ENCODE assay signal across 30 cellular contexts in genomic region chr4:164304861-164305260, GRCh38.
DNase-seq lines count a peak whose midpoint lies in the region; ATAC-seq, FAIRE-seq and TF ChIP-seq lines count a peak whose summit lies in the region.
"Had no signal": no experiment of that assay in that cellular context is flagged by ENCODE, and none has a peak within 500 bp of the region (broad histone marks: within the 10 kb centered on the region; RNA-seq: fewer than 3 reads in every experiment).

No MANE protein-coding gene starts in this region.

- POLR2A ChIA-PET in MCF 10A (lab: Yijun Ruan, JAX), result no interaction called here
- POLR2A ChIA-PET in PC-9 (lab: Charles Lee; ENCODE audit: unreplicated experiment), result no interaction called here

- H3K4me3 Mint-ChIP-seq in MCF 10A (ENCODE audit: unreplicated experiment) (no peak overlapping the region), endodermal cell (no peak overlapping the region)
- H3K4me3 Mint-ChIP-seq: activated CD8-positive, alpha-beta T cell treated with anti-CD3 and anti-CD28 coated beads for 36 hours; activated naive CD4-positive, alpha-beta T cell treated with anti-CD3 and anti-CD28 coated beads for 36 hours; activated T-helper 1 cell treated with anti-CD3 and anti-CD28 coated beads, Interleukin-12 subunit alpha, Interleukin-12 subunit beta, Interleukin-2, Interleukin-4 antibody, amounts not matched to agents 30 ng/mL and 10 ng/mL and 1 ng/mL, durations not matched to agents 14 hours and 24 hours and 36 hours; CD14-positive monocyte; neural progenitor cell had no signal

- no peaks in the 10 kb centered on the region for H3F3A ChIP-seq in PC-9 (ENCODE audit: insufficient read depth, low read depth)

- no peaks in the 10 kb centered on the region for H4K20me1 ChIP-seq in PC-9 (ENCODE audit: insufficient read depth)

- H3K27ac Mint-ChIP-seq in MCF 10A (ENCODE audit: low read depth, unreplicated experiment) (no peak overlapping the region), endodermal cell (no peak overlapping the region)
- H3K27ac Mint-ChIP-seq: activated CD8-positive, alpha-beta T cell treated with anti-CD3 and anti-CD28 coated beads for 36 hours; activated naive CD4-positive, alpha-beta T cell treated with anti-CD3 and anti-CD28 coated beads for 36 hours; activated T-helper 1 cell treated with anti-CD3 and anti-CD28 coated beads, Interleukin-12 subunit alpha, Interleukin-12 subunit beta, Interleukin-2, Interleukin-4 antibody, amounts not matched to agents 30 ng/mL and 10 ng/mL and 1 ng/mL, durations not matched to agents 14 hours and 24 hours and 36 hours; CD14-positive monocyte; neural progenitor cell had no signal

- no peaks in the 10 kb centered on the region for H3K9me2 ChIP-seq in PC-9 (ENCODE audit: insufficient read depth)

- H3K27me3 ChIP-seq in breast epithelium (no peaks in the 10 kb centered on the region), PC-9 (ENCODE audit: insufficient read depth, low read depth) (no peaks in the 10 kb centered on the region), bronchial epithelial cell (ENCODE audit: control insufficient read depth, insufficient read depth, low read length) (no peaks in the 10 kb centered on the region), endodermal cell (ENCODE audit: control insufficient read depth, insufficient read depth, low read length, poor library complexity, severe bottlenecking) (no peaks in the 10 kb centered on the region)
- H3K27me3 ChIP-seq: brain microvascular endothelial cell, left lung, neural progenitor cell, Peyer's patch, testis had no signal

- H3K27me3 Mint-ChIP-seq in MCF 10A (ENCODE audit: insufficient read depth, unreplicated experiment), result no peaks in the 10 kb centered on the region
- H3K27me3 Mint-ChIP-seq in endodermal cell (ENCODE audit: insufficient read depth), result no peaks in the 10 kb centered on the region
- H3K27me3 Mint-ChIP-seq: activated CD8-positive, alpha-beta T cell treated with anti-CD3 and anti-CD28 coated beads for 36 hours had no signal

- H3K36me3 ChIP-seq in breast epithelium, result no peaks in the 10 kb centered on the region
- H3K36me3 ChIP-seq in PC-9 (ENCODE audit: low read depth), result no peaks in the 10 kb centered on the region
- H3K36me3 ChIP-seq in bronchial epithelial cell (ENCODE audit: control insufficient read depth, insufficient read depth, low read length), result no peaks in the 10 kb centered on the region
- no peaks in the 10 kb centered on the region for H3K36me3 ChIP-seq in endodermal cell (ENCODE audit: control insufficient read depth, insufficient read depth, low read length)
- H3K36me3 ChIP-seq: brain microvascular endothelial cell, left lung, neural progenitor cell, Peyer's patch had no signal

- no peaks in the 10 kb centered on the region for H3K9me3 Mint-ChIP-seq in MCF 10A (ENCODE audit: unreplicated experiment)
- H3K9me3 Mint-ChIP-seq in endodermal cell, result no peaks in the 10 kb centered on the region
- H3K9me3 Mint-ChIP-seq: activated naive CD4-positive, alpha-beta T cell treated with anti-CD3 and anti-CD28 coated beads for 36 hours; activated T-helper 1 cell treated with anti-CD3 and anti-CD28 coated beads, Interleukin-12 subunit alpha, Interleukin-12 subunit beta, Interleukin-2, Interleukin-4 antibody, amounts not matched to agents 30 ng/mL and 10 ng/mL and 1 ng/mL, durations not matched to agents 14 hours and 24 hours and 36 hours; neural progenitor cell had no signal

- H3K4me1 ChIP-seq in breast epithelium (no peaks in the 10 kb centered on the region), PC-9 (replicated peaks; ENCODE audit: insufficient read depth) (peaks cover 10% of the 10 kb centered on the region), endodermal cell (ENCODE audit: control insufficient read depth, insufficient read depth, low read length) (peaks cover 7% of the 10 kb centered on the region)
- H3K4me1 ChIP-seq: Caco-2, left lung, neural progenitor cell, parathyroid adenoma, Peyer's patch, testis had no signal

- CTCF ChIA-PET in MCF 10A (lab: Yijun Ruan, JAX) (interaction anchor here (0.5 kb wide), 1 partner anchor 1030 kb away, joined by 6 read pairs; no protein-coding TSS in a partner anchor), PC-9 (lab: Charles Lee) (no interaction called here)

- H3K4me3 ChIP-seq in breast epithelium, result no peak overlapping the region
- H3K4me3 ChIP-seq in PC-9, result no peak overlapping the region
- no peak overlapping the region for H3K4me3 ChIP-seq in bronchial epithelial cell (ENCODE audit: low read depth, low read length)
- no peak overlapping the region for H3K4me3 ChIP-seq in endodermal cell (ENCODE audit: low read length)
- H3K4me3 ChIP-seq: left lung, neural progenitor cell, Peyer's patch, testis had no signal

- no TSS peak for BruUV-seq in MCF 10A (replicated peaks; lab: Mats Ljungman, UMichigan)
- no TSS peak for BruUV-seq in PC-9 (replicated peaks; lab: Mats Ljungman, UMichigan)

- FAIRE-seq in bronchial epithelial cell (lab: Jason Lieb, UNC), result no peak
- FAIRE-seq: G401.6, islet of Langerhans, small intestine had no signal

- H3K36me3 Mint-ChIP-seq in MCF 10A (ENCODE audit: insufficient read depth, unreplicated experiment), result peaks cover 4% of the 10 kb centered on the region
- no peaks in the 10 kb centered on the region for H3K36me3 Mint-ChIP-seq in endodermal cell (ENCODE audit: low read depth)
- H3K36me3 Mint-ChIP-seq: CD14-positive monocyte, neural progenitor cell had no signal

- no peak overlapping the region for H3K9ac ChIP-seq in endodermal cell (ENCODE audit: extremely low read depth, low read length, poor library complexity, severe bottlenecking)
- H3K9ac ChIP-seq: neural progenitor cell, parathyroid adenoma had no signal

- no peak overlapping the region for H3K4me2 ChIP-seq in PC-9
- H3K4me2 ChIP-seq: neural progenitor cell had no signal

- H2AFZ ChIP-seq in PC-9, result no peak overlapping the region
- H2AFZ ChIP-seq: neural progenitor cell, parathyroid adenoma had no signal

- no peak overlapping the region for H3K27ac ChIP-seq in breast epithelium
- peak overlapping the region; percentile 19; the same call in 1 of the 2 replicates for H3K27ac ChIP-seq in PC-9
- H3K27ac ChIP-seq in endodermal cell (ENCODE audit: low read depth, low read length), result no peak overlapping the region
- H3K27ac ChIP-seq: brain microvascular endothelial cell, left lung, neural progenitor cell, parathyroid adenoma, Peyer's patch, testis had no signal

- DNase-seq in MCF 10A (ENCODE audit: unreplicated experiment) (peak; percentile 3), breast epithelium (ENCODE audit: low spot score in 2 of 2) (no peak), PC-9 (peak in 1 of 2 experiments; percentile 39), bronchial epithelial cell (ENCODE audit: low read depth) (peak; percentile 82), HT-29 (ENCODE audit: low spot score) (no peak), endodermal cell (no peak), DMS79 treated with DMSO at 0.1 percent for 48 hours (lab: John Stamatoyannopoulos, UW) (no peak)
- DNase-seq: 8988T; activated CD8-positive, alpha-beta memory T cell treated with anti-CD3 and anti-CD28 coated beads, Interleukin-2, amount 50 U/mL, for 48 hours; activated CD8-positive, alpha-beta T cell treated with anti-CD3 and anti-CD28 coated beads for 36 hours; activated naive CD4-positive, alpha-beta T cell treated with anti-CD3 and anti-CD28 coated beads for 36 hours; brain microvascular endothelial cell; Caco-2; DMS53; GOT3; left lung; NCI-H1092; NCI-H1694 treated with DMSO at 0.1 percent for 48 hours; NCI-H524 treated with DMSO at 0.1 percent for 48 hours; Peyer's patch; small intestine; stimulated activated naive CD4-positive, alpha-beta T cell treated with Interleukin-2 at 50 U/mL for 16 hours; testis had no signal

- TF ChIP-seq POLR2A in breast epithelium (IDR thresholded peaks at IDR 0.05), result no peak

- 80% methylated on average over 1 of the region's 2 CpGs; no CpG with 5 or more reads in 1 of the 2 experiments for WGBS in endodermal cell (ENCODE audit: insufficient coverage in 1 of 2, insufficient read length in 1 of 2), 2 experiments

- H3K79me2 ChIP-seq in PC-9 (ENCODE audit: low read depth), result no peaks in the 10 kb centered on the region
- H3K79me2 ChIP-seq: parathyroid adenoma had no signal

- TF ChIP-seq CTCF in MCF 10A (IDR thresholded peaks at IDR 0.05; ENCODE audit: unreplicated experiment) (no peak), breast epithelium (IDR thresholded peaks at IDR 0.05) (no peak), PC-9 (conservative IDR thresholded peaks at IDR 0.05) (no peak), bronchial epithelial cell (IDR thresholded peaks at IDR 0.05; ENCODE audit: insufficient read depth, low read length, severe bottlenecking) (no peak), endodermal cell (conservative IDR thresholded peaks at IDR 0.05) (no peak)

- H3K4me1 Mint-ChIP-seq in MCF 10A (ENCODE audit: insufficient read depth, unreplicated experiment) (peaks cover 15% of the 10 kb centered on the region), endodermal cell (peaks cover 32% of the 10 kb centered on the region)
- H3K4me1 Mint-ChIP-seq: CD14-positive monocyte, neural progenitor cell had no signal

- no peaks in the 10 kb centered on the region for H3K9me3 ChIP-seq in breast epithelium
- H3K9me3 ChIP-seq in PC-9 (ENCODE audit: insufficient read depth, low read depth), result no peaks in the 10 kb centered on the region; the same call in 1 of the 2 replicates
- no peaks in the 10 kb centered on the region for H3K9me3 ChIP-seq in endodermal cell (ENCODE audit: control insufficient read depth, low read length)
- H3K9me3 ChIP-seq: Caco-2, left lung, Peyer's patch, testis had no signal

- no peak for ATAC-seq in HG03139 (IDR thresholded peaks at IDR 0.05; ENCODE audit: unreplicated experiment)
- ATAC-seq: activated CD8-positive, alpha-beta T cell treated with anti-CD3 and anti-CD28 coated beads for 36 hours; left lung had no signal

- intact Hi-C loops in MCF 10A (cut with micrococcal nuclease) (no loop called here), breast epithelium (cut with DNase I; ENCODE audit: low total_unique reads) (no loop called here), PC-9 (cut with micrococcal nuclease; ENCODE audit: unreplicated experiment) (loop anchor here (10.0 kb wide), 1 partner anchor 100 kb away; no protein-coding TSS in a partner anchor)

Comparison
In these comparisons a context has a peak if more than half of its experiments do, and no peak if none do; other contexts are left out.
1. DNase-seq: peak in MCF 10A (single experiment) and bronchial epithelial cell (single experiment); none in breast epithelium (0 of 2), HT-29 (single experiment), endodermal cell (single experiment) and DMS79 treated with DMSO at 0.1 percent for 48 hours (single experiment).